8 cellular contexts compared by ENCODE assay signal in the genomic region with DNA sequence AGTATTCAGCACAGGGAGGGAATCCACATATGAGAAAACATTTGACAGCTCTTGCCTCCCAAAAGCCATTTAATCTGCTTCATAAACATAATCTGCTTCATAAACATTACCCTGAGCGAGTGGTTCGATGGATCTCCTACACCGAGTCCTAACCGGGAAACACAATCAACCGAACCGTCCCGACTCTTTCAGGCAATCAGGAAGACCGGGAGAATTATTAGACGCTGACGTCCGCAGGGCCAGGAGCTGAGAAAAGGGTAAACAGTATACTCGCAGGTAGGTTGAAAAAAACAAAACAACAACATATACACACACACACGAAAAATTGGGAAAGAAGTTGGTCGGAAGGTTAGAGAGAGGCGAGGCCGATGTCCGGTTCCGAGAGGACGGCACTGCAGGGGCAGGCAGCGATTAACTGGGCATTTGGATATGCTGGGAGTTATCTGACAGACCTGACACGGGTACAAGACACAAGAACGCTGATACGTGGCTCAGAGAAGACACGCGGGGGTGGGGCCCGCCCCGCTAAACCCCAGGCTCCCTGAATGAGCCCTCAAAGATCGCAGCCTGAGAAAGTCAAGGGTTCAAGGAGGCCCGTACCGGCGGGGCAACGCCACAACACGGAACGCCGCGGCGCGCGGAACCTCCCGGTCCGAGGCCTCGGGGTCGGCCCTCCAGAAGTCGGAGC. TPM values are rescaled to one million over a fixed set of nuclear protein-coding genes. Genes with fewer than 3 reads are reported as not detected.
DNase-seq lines count a peak whose midpoint lies in the region; ATAC-seq and TF ChIP-seq lines count a peak whose summit lies in the region.

No MANE protein-coding gene starts in this region.

- H3K9ac ChIP-seq in mammary epithelial cell (ENCODE audit: insufficient read depth, low read length): peak overlapping the region; percentile 100

- intact Hi-C loops in mammary epithelial cell (cut with micrococcal nuclease): loop anchor here (2.0 kb wide), 2 partner anchors 19 to 75 kb away; no protein-coding TSS in a partner anchor
- intact Hi-C loops in left colon (cut with DNase I, micrococcal nuclease): no loop called here

- peak overlapping the region; percentile 85 to 99 (median 90) for H3K4me3 ChIP-seq in mammary epithelial cell (replicated peaks in 1 of 3; ENCODE audit: insufficient read depth in 1 of 3, low read depth in 2 of 3, low read length in 3 of 3)

- H3K79me2 ChIP-seq in mammary epithelial cell (ENCODE audit: insufficient read depth, low read length): peaks cover 57% of the 10 kb centered on the region

- DNase-seq in activated T-cell treated with anti-CD3 and anti-CD28 coated beads for 24 hours (ENCODE audit: low read depth) (peak; percentile 41), RPMI8226 (peak; percentile 50), mammary epithelial cell (peak; percentile 54), left colon (peak in 1 of 2 donors; percentile 55), NCI-H128 (lab: John Stamatoyannopoulos, UW; ENCODE audit: unreplicated experiment) (no peak)
- DNase-seq in activated T-cell treated with anti-CD3 and anti-CD28 coated beads, Interleukin-2, amount 50 U/mL, for 1 hour: no peak
- DNase-seq in stimulated activated CD4-positive, alpha-beta T cell treated with anti-CD3 and anti-CD28 coated beads, Interleukin-4, amount 100 ng/mL, for 4 hours: peak; percentile 57 to 60

- peak overlapping the region; percentile 78 for H3K4me2 ChIP-seq in mammary epithelial cell (ENCODE audit: insufficient read depth, low read depth, low read length)

- peaks cover 10% of the 10 kb centered on the region for H3K4me1 ChIP-seq in mammary epithelial cell (ENCODE audit: insufficient read depth, low read length)

- peaks cover 5% of the 10 kb centered on the region for H3K36me3 ChIP-seq in mammary epithelial cell (ENCODE audit: insufficient read depth, low read length)

- under 1% methylated on average over 27 of the region's 44 CpGs for WGBS in mammary epithelial cell (ENCODE audit: low coverage, missing lambda C conversion rate)

- ATAC-seq in HG02970 (IDR thresholded peaks at IDR 0.05; ENCODE audit: low FRiP score, unreplicated experiment): peak; percentile 30
- peak; percentile 52 for ATAC-seq in left colon

- H3K9me3 ChIP-seq in mammary epithelial cell (replicated peaks; ENCODE audit: insufficient read depth, low read length): no peaks in the 10 kb centered on the region

- H3K27ac ChIP-seq in mammary epithelial cell (ENCODE audit: insufficient read depth, low read depth, low read length): peak overlapping the region; percentile 100

- peak overlapping the region; percentile 92 for H2AFZ ChIP-seq in mammary epithelial cell (ENCODE audit: low read depth, low read length)

- TF ChIP-seq CTCF in mammary epithelial cell (conservative IDR thresholded peaks at IDR 0.05 in 1 of 2, IDR thresholded peaks at IDR 0.05 in 1 of 2; ENCODE audit: extremely low read depth in 1 of 2, insufficient read depth in 1 of 2, low read depth in 1 of 2, low read length in 2 of 2): no peak

- in situ Hi-C loops in mammary epithelial cell (cut with MboI; ENCODE audit: low sequenced_read_pairs in 2 of 2): no loop called here

- no peaks in the 10 kb centered on the region for H3K27me3 ChIP-seq in mammary epithelial cell (ENCODE audit: insufficient read depth, low read length)

- H4K20me1 ChIP-seq in mammary epithelial cell (ENCODE audit: insufficient read depth, low read length): no peaks in the 10 kb centered on the region

- BruUV-seq in mammary epithelial cell (replicated peaks; lab: Mats Ljungman, UMichigan): TSS peak; percentile 48

- dilution Hi-C loops in mammary epithelial cell (cut with HindIII; ENCODE audit: low sequenced_read_pairs): no loop called here

- CTCF ChIA-PET in mammary epithelial cell (lab: Charles Lee; ENCODE audit: low non-redundant PET): no interaction called here

RNA-seq across cellular contexts. Expression of gene AP1G1, which starts 0.6 kb away (rescaled TPM):
- total RNA-seq in mammary epithelial cell (10 to 100 TPM; 80.1 to 95.4 TPM), left colon (100 to 1,000 TPM; 104 to 108 TPM)
- 80.2 TPM for polyA plus RNA-seq in mammary epithelial cell
- polyA minus RNA-seq in mammary epithelial cell: 170 TPM

RNA-seq across cellular contexts. Expression of gene ATXN1L, which starts 37.7 kb away (rescaled TPM):
- 10 to 100 TPM; 15.5 to 16.7 TPM for total RNA-seq in mammary epithelial cell
- polyA plus RNA-seq in mammary epithelial cell: 10.4 TPM
- 15.9 TPM for polyA minus RNA-seq in mammary epithelial cell
- total RNA-seq in left colon: 10 to 100 TPM; 17.0 to 23.6 TPM

Comparison
In these comparisons a context has a peak if more than half of its experiments do, and no peak if none do; other contexts are left out.
1. DNase-seq: peak in activated T-cell treated with anti-CD3 and anti-CD28 coated beads for 24 hours (single experiment), RPMI8226 (single experiment), mammary epithelial cell (single experiment) and stimulated activated CD4-positive, alpha-beta T cell treated with anti-CD3 and anti-CD28 coated beads, Interleukin-4, amount 100 ng/mL, for 4 hours (2 of 2); none in activated T-cell treated with anti-CD3 and anti-CD28 coated beads, Interleukin-2, amount 50 U/mL, for 1 hour (single experiment) and NCI-H128 (single experiment).